Comparison of ENCODE assay signal across 15 cellular contexts in the genomic region with DNA sequence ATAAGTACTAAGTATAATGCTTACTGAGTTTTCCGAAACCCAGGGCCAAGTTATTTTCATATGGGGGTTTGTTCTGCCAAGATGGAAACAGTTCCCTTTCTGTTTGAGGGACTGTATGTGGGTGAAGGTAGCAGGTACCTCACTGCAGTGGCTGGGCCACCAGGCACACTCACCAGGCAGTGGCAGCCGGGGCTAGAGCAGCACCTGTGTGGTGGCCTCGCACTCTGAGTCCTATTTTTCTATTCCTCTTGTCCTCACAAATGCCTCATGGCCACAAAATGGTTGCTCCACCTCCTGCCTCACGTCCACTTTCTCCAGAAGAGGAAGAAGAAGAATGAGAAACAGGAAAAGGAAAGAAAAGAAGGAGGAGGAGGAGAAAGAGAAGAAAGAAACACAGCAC.
DNase-seq lines count a peak whose midpoint lies in the region; ATAC-seq, FAIRE-seq and TF ChIP-seq lines count a peak whose summit lies in the region.
"Had no signal": no experiment of that assay in that cellular context is flagged by ENCODE, and none has a peak within 500 bp of the region (broad histone marks: within the 10 kb centered on the region; RNA-seq: fewer than 3 reads in every experiment).

No MANE protein-coding gene starts in this region.

- H3K27me3 Mint-ChIP-seq in osteocyte (ENCODE audit: unreplicated experiment) = peaks cover 17% of the 10 kb centered on the region
- H3K27me3 Mint-ChIP-seq in stimulated activated memory B cell treated with anti-CD40 and anti-IgM and Interleukin-4, amounts not matched to agents 10 μg/mL and 1 μg/mL and 100 μg/mL, for 72 hours = peaks cover 24% of the 10 kb centered on the region

- H3K4me3 Mint-ChIP-seq in osteocyte (ENCODE audit: unreplicated experiment) = no peak overlapping the region
- no peak overlapping the region for H3K4me3 Mint-ChIP-seq in stimulated activated memory B cell treated with anti-CD40 and anti-IgM and Interleukin-4, amounts not matched to agents 10 μg/mL and 1 μg/mL and 100 μg/mL, for 72 hours
- H3K4me3 Mint-ChIP-seq: CD14-positive monocyte; CD8-positive, alpha-beta T cell; HFFc6 had no signal

- BruUV-seq in K562 (replicated peaks; lab: Mats Ljungman, UMichigan) = no TSS peak

- CTCF ChIA-PET in K562 (lab: Yijun Ruan, JAX; ENCODE audit: low intra/inter-chr PET ratio) = no interaction called here

- no peaks in the 10 kb centered on the region for H3K9me3 Mint-ChIP-seq in osteocyte (ENCODE audit: unreplicated experiment)
- peaks cover 9% of the 10 kb centered on the region for H3K9me3 Mint-ChIP-seq in stimulated activated memory B cell treated with anti-CD40 and anti-IgM and Interleukin-4, amounts not matched to agents 10 μg/mL and 1 μg/mL and 100 μg/mL, for 72 hours
- H3K9me3 Mint-ChIP-seq: CD8-positive, alpha-beta T cell had no signal

- H3K9ac ChIP-seq in K562 (ENCODE audit: insufficient read depth in 1 of 2, low read depth in 2 of 2, low read length in 2 of 2) = no peak overlapping the region

- POLR2A ChIA-PET in K562 (lab: Yijun Ruan, JAX) = no interaction called here

- no peaks in the 10 kb centered on the region for H3K9me1 ChIP-seq in K562 (ENCODE audit: control insufficient read depth, insufficient read depth, low read length)

- H3K9me3 ChIP-seq in K562 (replicated peaks; ENCODE audit: control insufficient read depth, insufficient read depth, low read depth, low read length) (no peaks in the 10 kb centered on the region), stomach (no peaks in the 10 kb centered on the region)
- H3K9me3 ChIP-seq: A549 had no signal

- no peaks in the 10 kb centered on the region for H3K36me3 ChIP-seq in K562 (ENCODE audit: control insufficient read depth, insufficient read depth, low read length)
- H3K36me3 ChIP-seq in stomach = no peaks in the 10 kb centered on the region

- TF ChIP-seq EP300 in K562 (IDR thresholded peaks at IDR 0.05; ENCODE audit: low read length) (no peak), stomach (IDR thresholded peaks at IDR 0.05) (no peak)

- FAIRE-seq in K562 (lab: Jason Lieb, UNC) = no peak
- FAIRE-seq: A549, HepG2, HTR-8/SVneo had no signal

- H3K27me3 ChIP-seq in K562 (ENCODE audit: control insufficient read depth in 2 of 2, insufficient read depth in 2 of 2, low read length in 2 of 2) (peaks cover 12 to 42% of the 10 kb centered on the region in 2 experiments; a peak in 4 of 5 replicates), stomach (peaks cover 0 to 5% (median 0%) of the 10 kb centered on the region in 3 donors)

- H3K27ac Mint-ChIP-seq in osteocyte (ENCODE audit: unreplicated experiment) = no peak overlapping the region
- no peak overlapping the region for H3K27ac Mint-ChIP-seq in stimulated activated memory B cell treated with anti-CD40 and anti-IgM and Interleukin-4, amounts not matched to agents 10 μg/mL and 1 μg/mL and 100 μg/mL, for 72 hours
- H3K27ac Mint-ChIP-seq: CD14-positive monocyte; CD8-positive, alpha-beta T cell; HFFc6 had no signal

- H3K4me2 ChIP-seq in K562 (ENCODE audit: insufficient read depth, low read length) = no peak overlapping the region
- H3K4me2 ChIP-seq: A549 had no signal

- H4K20me1 ChIP-seq in K562 (replicated peaks; ENCODE audit: control insufficient read depth, insufficient read depth, low read length) = no peaks in the 10 kb centered on the region

- in situ Hi-C loops in K562 (cut with MboI) = no loop called here

- no peaks in the 10 kb centered on the region for H3K36me3 Mint-ChIP-seq in osteocyte (ENCODE audit: unreplicated experiment)
- no peaks in the 10 kb centered on the region for H3K36me3 Mint-ChIP-seq in stimulated activated memory B cell treated with anti-CD40 and anti-IgM and Interleukin-4, amounts not matched to agents 10 μg/mL and 1 μg/mL and 100 μg/mL, for 72 hours
- H3K36me3 Mint-ChIP-seq: CD14-positive monocyte; CD8-positive, alpha-beta T cell had no signal

- H3K4me3 ChIP-seq in K562 (no peak overlapping the region), coronary artery (no peak overlapping the region), stomach (no peak overlapping the region)
- H3K4me3 ChIP-seq: A549 had no signal

- H3K79me2 ChIP-seq in K562 (ENCODE audit: control insufficient read depth, insufficient read depth, low read length) = no peaks in the 10 kb centered on the region

- no peak for TF ChIP-seq POLR2A in K562 (conservative IDR thresholded peaks at IDR 0.05)
- no peak for TF ChIP-seq POLR2A in stomach (IDR thresholded peaks at IDR 0.05)

- no peaks in the 10 kb centered on the region for H3K4me1 Mint-ChIP-seq in osteocyte (ENCODE audit: unreplicated experiment)
- no peaks in the 10 kb centered on the region for H3K4me1 Mint-ChIP-seq in stimulated activated memory B cell treated with anti-CD40 and anti-IgM and Interleukin-4, amounts not matched to agents 10 μg/mL and 1 μg/mL and 100 μg/mL, for 72 hours
- H3K4me1 Mint-ChIP-seq: CD14-positive monocyte had no signal

- WGBS in K562 (ENCODE audit: insufficient coverage, low coverage, missing lambda C conversion rate) = 0% methylated on average over 4 of the region's 4 CpGs
- 74 to 93% (median 82%) methylated on average over 4 of the region's 4 CpGs for WGBS in stomach, 5 donors

- intact Hi-C loops in K562 (cut with micrococcal nuclease) (no loop called here), stomach (cut with DNase I; ENCODE audit: low total_unique reads) (no loop called here)

- no peak for TF ChIP-seq RAD21 in K562 (CRISPR knock-in tag; conservative IDR thresholded peaks at IDR 0.05 in 1 of 2, IDR thresholded peaks at IDR 0.05 in 1 of 2)

- no peak overlapping the region for H3K27ac ChIP-seq in K562 (ENCODE audit: extremely low read depth, low read depth, low read length)
- no peak overlapping the region for H3K27ac ChIP-seq in coronary artery
- H3K27ac ChIP-seq in stomach = no peak overlapping the region
- H3K27ac ChIP-seq: A549 had no signal

- no peak overlapping the region for H2AFZ ChIP-seq in K562 (ENCODE audit: low read depth, low read length)

- DNase-seq in K562 (ENCODE audit: extremely low read depth in 1 of 4, low spot score in 3 of 4) (no peak), coronary artery (ENCODE audit: low spot score) (peak; percentile 21), osteocyte (ENCODE audit: extremely low spot score, unreplicated experiment) (peak; percentile 70), stomach (peak; percentile 19), COR-L47 (lab: John Stamatoyannopoulos, UW) (no peak), occipital lobe (lab: John Stamatoyannopoulos, UW) (no peak), NCI-H1930 (lab: John Stamatoyannopoulos, UW) (no peak)
- DNase-seq: HCEC 1CT, HFFc6 had no signal

- no peaks in the 10 kb centered on the region for H3K4me1 ChIP-seq in K562 (replicated peaks in 1 of 2; ENCODE audit: control insufficient read depth in 2 of 2, insufficient read depth in 2 of 2, low read length in 2 of 2)
- no peaks in the 10 kb centered on the region for H3K4me1 ChIP-seq in stomach
- H3K4me1 ChIP-seq: A549 had no signal

- no peak for ATAC-seq in K562
- ATAC-seq in stimulated activated memory B cell treated with anti-CD40 and anti-IgM and Interleukin-4, amounts not matched to agents 10 μg/mL and 1 μg/mL and 100 μg/mL, for 72 hours = no peak
- ATAC-seq: A549; CD8-positive, alpha-beta T cell; HepG2 had no signal

- no peak for TF ChIP-seq CTCF in K562 (IDR thresholded peaks at IDR 0.05 in 2 of 3, conservative IDR thresholded peaks at IDR 0.05 in 1 of 3; ENCODE audit: insufficient read depth in 2 of 3, low read depth in 1 of 3, low read length in 3 of 3)
- no peak for TF ChIP-seq CTCF in coronary artery (IDR thresholded peaks at IDR 0.05)
- no peak for TF ChIP-seq CTCF in osteocyte (IDR thresholded peaks at IDR 0.05)
- TF ChIP-seq CTCF in stomach (IDR thresholded peaks at IDR 0.05) = no peak

TF ChIP-seq in K562, 482 proteins besides CTCF, POLR2A, EP300 and RAD21:
- TF ChIP-seq RBM25 (IDR thresholded peaks at IDR 0.05; ENCODE audit: low read depth, low read length, severe bottlenecking) = peak; percentile 43
- TF ChIP-seq ELF2 (CRISPR knock-in tag; IDR thresholded peaks at IDR 0.05) = no peak

Comparison
In these comparisons a context has a peak if more than half of its experiments do, and no peak if none do; other contexts are left out.
1. DNase-seq: peak in coronary artery (single experiment), osteocyte (single experiment) and stomach (single experiment); none in K562 (0 of 4), COR-L47 (single experiment), occipital lobe (single experiment) and NCI-H1930 (0 of 2).